Comparison of ENCODE assay signal across 6 cellular contexts in the genomic region with DNA sequence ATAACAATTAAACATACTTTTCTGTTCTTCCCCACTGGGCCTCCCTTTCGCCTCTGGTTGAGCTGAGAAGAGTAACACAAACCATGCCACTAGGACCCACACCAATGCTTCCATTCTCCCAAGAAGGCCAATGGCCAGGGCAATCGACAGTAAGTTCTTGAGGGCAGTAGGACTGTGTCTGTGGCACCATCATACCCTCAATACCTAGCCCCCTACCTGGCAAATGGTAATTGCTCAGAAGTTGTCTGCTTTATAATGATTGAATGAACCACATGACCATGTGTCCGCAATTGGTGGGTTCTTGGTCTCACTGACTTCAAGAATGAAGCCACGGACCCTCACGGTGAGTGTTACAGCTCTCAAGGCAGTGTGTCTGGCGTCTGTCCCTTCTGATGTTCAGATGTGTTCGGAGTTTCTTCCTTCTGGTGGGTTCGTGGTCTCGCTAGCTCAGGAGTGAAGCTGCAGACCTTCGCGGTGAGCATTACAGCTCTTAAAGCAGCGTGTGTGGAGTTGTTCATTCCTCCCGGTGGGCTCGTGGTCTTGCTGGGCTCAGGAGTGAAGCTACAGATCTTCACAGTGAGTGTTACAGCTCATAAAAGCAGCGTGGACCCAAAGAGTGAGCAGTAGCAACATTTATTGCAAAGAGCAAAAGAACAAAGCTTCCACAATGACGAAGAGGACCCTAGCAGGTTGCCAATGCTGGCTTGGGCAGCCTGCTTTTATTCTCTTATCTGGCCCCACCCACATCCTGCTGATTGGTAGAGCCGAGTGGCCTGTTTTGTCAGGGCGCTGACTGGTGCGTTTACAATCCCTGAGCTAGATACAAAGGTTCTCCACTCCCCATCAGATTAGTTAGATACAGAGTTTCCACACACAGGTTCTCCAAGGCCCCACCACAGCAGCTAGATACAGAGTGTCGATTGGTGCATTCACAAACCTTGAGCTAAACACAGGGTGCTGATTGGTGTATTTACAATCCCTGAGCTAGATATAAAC. TPM values are rescaled to one million over a fixed set of nuclear protein-coding genes. Genes with fewer than 3 reads are reported as not detected.
"Had no signal": no experiment of that assay in that cellular context is flagged by ENCODE, and none has a peak within 500 bp of the region (broad histone marks: within the 10 kb centered on the region; RNA-seq: fewer than 3 reads in every experiment).

No MANE protein-coding gene starts in this region.

RNA-seq across cellular contexts. Expression of gene ARMH2, which starts 33.6 kb away (rescaled TPM):
- total RNA-seq: activated CD4-positive, alpha-beta memory T cell treated with anti-CD3 and anti-CD28 coated beads for 36 hours; activated T-helper 2 cell treated with anti-CD3 and anti-CD28 coated beads, Interferon-gamma antibody, Interleukin-2, Interleukin-4, amounts not matched to agents 10 μg/mL and 5 μg/mL and 100 μg/mL, durations not matched to agents 14 hours and 24 hours and 36 hours; chondrocyte; LHCN-M2; PC-9; Right ventricle myocardium superior had no signal
